ENCODE assay signal across 24 cellular contexts in genomic region chr6:91352285-91352684, GRCh38.
"Had no signal": no experiment of that assay in that cellular context is flagged by ENCODE, and none has a peak within 500 bp of the region (broad histone marks: within the 10 kb centered on the region; RNA-seq: fewer than 3 reads in every experiment).

No MANE protein-coding gene starts in this region.

- H3K4me1 ChIP-seq: esophagus squamous epithelium, heart left ventricle had no signal

- DNase-seq: activated B cell treated with CpG ODN at 0.5 μM for 24 hours; activated CD4-positive, alpha-beta T cell treated with anti-CD3 and anti-CD28 coated beads for 48 hours; activated CD4-positive, alpha-beta T cell treated with anti-CD3 and anti-CD28 coated beads, Interleukin-2, amount 50 U/mL, for 1 hour; activated CD4-positive, alpha-beta T cell treated with anti-CD3 and anti-CD28 coated beads, Interleukin-2, amount 50 U/mL, for 48 hours; activated CD8-positive, alpha-beta memory T cell treated with anti-CD3 and anti-CD28 coated beads for 24 hours; activated CD8-positive, alpha-beta T cell treated with anti-CD3 and anti-CD28 coated beads for 36 hours; activated effector memory CD4-positive, alpha-beta T cell treated with Interleukin-2 at 50 U/mL for 16 hours; activated gamma-delta T cell treated with Interleukin-2 at 50 U/mL for 16 hours; activated naive CD4-positive, alpha-beta T cell treated with anti-CD3 and anti-CD28 coated beads, Interleukin-2, amount 50 U/mL, for 16 hours; activated naive CD4-positive, alpha-beta T cell treated with Interleukin-2 at 50 U/mL for 16 hours; activated T-cell treated with anti-CD3 and anti-CD28 coated beads, Interleukin-2, amount 50 U/mL, for 4 hours; amniotic stem cell; anterior cingulate cortex; brain microvascular endothelial cell; dorsolateral prefrontal cortex; effector memory CD4-positive, alpha-beta T cell; endodermal cell; esophagus squamous epithelium; foreskin fibroblast; heart left ventricle; T-helper 1 cell; T-helper 2 cell; WERI-Rb-1 had no signal

- H3K27me3 ChIP-seq: brain microvascular endothelial cell, dorsolateral prefrontal cortex, esophagus squamous epithelium, heart left ventricle had no signal

- H3K9me3 ChIP-seq: esophagus squamous epithelium, heart left ventricle had no signal

- H3K36me3 ChIP-seq: brain microvascular endothelial cell, esophagus squamous epithelium, heart left ventricle, WERI-Rb-1 had no signal

- H3K27ac ChIP-seq: brain microvascular endothelial cell, coronary artery, dorsolateral prefrontal cortex, esophagus squamous epithelium, heart left ventricle, WERI-Rb-1 had no signal

- H3K4me3 ChIP-seq: coronary artery, dorsolateral prefrontal cortex, esophagus squamous epithelium, heart left ventricle had no signal
